9 cellular contexts compared by ENCODE assay signal in the genomic region with DNA sequence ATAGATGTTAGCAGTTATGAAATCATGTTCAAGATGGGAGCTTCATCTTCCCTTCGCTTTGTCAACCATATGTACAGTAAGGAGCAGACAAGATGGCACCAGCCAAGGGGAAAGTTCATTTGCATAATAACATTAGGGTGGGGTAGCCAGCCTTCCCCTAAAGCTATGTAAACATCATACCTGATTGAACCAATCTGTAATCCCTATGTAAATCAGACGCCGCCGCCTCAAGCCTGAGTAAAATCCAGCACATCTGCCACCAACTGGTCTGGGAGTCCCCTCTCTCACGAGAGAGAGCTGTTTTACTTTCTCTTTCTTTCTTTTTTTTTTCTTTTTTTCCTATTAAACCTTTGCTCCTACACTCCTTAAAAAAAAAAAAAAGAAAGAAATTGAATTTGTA. TPM values are rescaled to one million over a fixed set of nuclear protein-coding genes. Genes with fewer than 3 reads are reported as not detected.
A peak's percentile ranks its signal among the peaks of the same experiment; 100 is the strongest.
DNase-seq lines count a peak whose midpoint lies in the region; ATAC-seq and TF ChIP-seq lines count a peak whose summit lies in the region.
"Had no signal": no experiment of that assay in that cellular context is flagged by ENCODE, and none has a peak within 500 bp of the region (broad histone marks: within the 10 kb centered on the region; RNA-seq: fewer than 3 reads in every experiment).

No MANE protein-coding gene starts in this region.

- H3K4me1 Mint-ChIP-seq in activated CD8-positive, alpha-beta memory T cell treated with anti-CD3 and anti-CD28 coated beads, Interleukin-2, amount 10 ng/mL, durations not matched to agents 7 days and 5 days = peaks cover 22% of the 10 kb centered on the region
- peaks cover 14% of the 10 kb centered on the region for H3K4me1 Mint-ChIP-seq in activated B cell treated with CpG ODN at 0.5 μM for 24 hours
- peaks cover 13% of the 10 kb centered on the region for H3K4me1 Mint-ChIP-seq in stimulated activated memory B cell treated with anti-CD40 and anti-IgM and Interleukin-4, amounts not matched to agents 10 μg/mL and 1 μg/mL and 100 μg/mL, for 72 hours

- peak overlapping the region; percentile 68 for H3K27ac Mint-ChIP-seq in activated CD8-positive, alpha-beta memory T cell treated with anti-CD3 and anti-CD28 coated beads, Interleukin-2, amount 10 ng/mL, durations not matched to agents 7 days and 5 days
- H3K27ac Mint-ChIP-seq in activated B cell treated with CpG ODN at 0.5 μM for 24 hours = peak overlapping the region; percentile 71
- peak overlapping the region; percentile 74 for H3K27ac Mint-ChIP-seq in stimulated activated memory B cell treated with anti-CD40 and anti-IgM and Interleukin-4, amounts not matched to agents 10 μg/mL and 1 μg/mL and 100 μg/mL, for 72 hours

- peak overlapping the region; percentile 49 for H3K4me3 Mint-ChIP-seq in activated CD8-positive, alpha-beta memory T cell treated with anti-CD3 and anti-CD28 coated beads, Interleukin-2, amount 10 ng/mL, durations not matched to agents 7 days and 5 days
- no peak overlapping the region for H3K4me3 Mint-ChIP-seq in activated B cell treated with CpG ODN at 0.5 μM for 24 hours
- peak overlapping the region; percentile 7 for H3K4me3 Mint-ChIP-seq in stimulated activated memory B cell treated with anti-CD40 and anti-IgM and Interleukin-4, amounts not matched to agents 10 μg/mL and 1 μg/mL and 100 μg/mL, for 72 hours

- no peaks in the 10 kb centered on the region for H3K9me3 Mint-ChIP-seq in activated CD8-positive, alpha-beta memory T cell treated with anti-CD3 and anti-CD28 coated beads, Interleukin-2, amount 10 ng/mL, durations not matched to agents 7 days and 5 days (ENCODE audit: low read depth)
- H3K9me3 Mint-ChIP-seq in activated B cell treated with CpG ODN at 0.5 μM for 24 hours = no peaks in the 10 kb centered on the region
- no peaks in the 10 kb centered on the region for H3K9me3 Mint-ChIP-seq in stimulated activated memory B cell treated with anti-CD40 and anti-IgM and Interleukin-4, amounts not matched to agents 10 μg/mL and 1 μg/mL and 100 μg/mL, for 72 hours

- peaks cover 31% of the 10 kb centered on the region for H3K36me3 Mint-ChIP-seq in activated CD8-positive, alpha-beta memory T cell treated with anti-CD3 and anti-CD28 coated beads, Interleukin-2, amount 10 ng/mL, durations not matched to agents 7 days and 5 days
- peaks cover 60% of the 10 kb centered on the region for H3K36me3 Mint-ChIP-seq in activated B cell treated with CpG ODN at 0.5 μM for 24 hours (ENCODE audit: low read depth)
- peaks cover 67% of the 10 kb centered on the region for H3K36me3 Mint-ChIP-seq in stimulated activated memory B cell treated with anti-CD40 and anti-IgM and Interleukin-4, amounts not matched to agents 10 μg/mL and 1 μg/mL and 100 μg/mL, for 72 hours

- ATAC-seq in activated CD8-positive, alpha-beta memory T cell treated with anti-CD3 and anti-CD28 coated beads, Interleukin-2, amount 10 ng/mL, durations not matched to agents 7 days and 5 days = peak; percentile 97
- ATAC-seq in HG03064 (IDR thresholded peaks at IDR 0.05; ENCODE audit: low read depth, unreplicated experiment) (peak; percentile 87), activated B cell treated with CpG ODN at 0.5 μM for 24 hours (ENCODE audit: low read depth) (peak; percentile 89), GM21367 (IDR thresholded peaks at IDR 0.05; ENCODE audit: unreplicated experiment) (no peak)
- ATAC-seq in stimulated activated memory B cell treated with anti-CD40 and anti-IgM and Interleukin-4, amounts not matched to agents 10 μg/mL and 1 μg/mL and 100 μg/mL, for 72 hours = peak; percentile 86

- peak; percentile 77 for DNase-seq in activated CD8-positive, alpha-beta memory T cell treated with anti-CD3 and anti-CD28 coated beads, Interleukin-2, amount 10 ng/mL, durations not matched to agents 7 days and 5 days
- DNase-seq in activated CD8-positive, alpha-beta memory T cell treated with anti-CD3 and anti-CD28 coated beads for 24 hours = no peak
- DNase-seq in activated B cell treated with CpG ODN at 0.5 μM for 24 hours = no peak
- DNase-seq in hypothalamus (lab: John Stamatoyannopoulos, UW) = no peak
- DNase-seq in SIG-M5 (lab: John Stamatoyannopoulos, UW) = no peak
- DNase-seq: ovary had no signal

- POLR2A ChIA-PET in activated B cell treated with CpG ODN at 0.5 μM for 24 hours (lab: Charles Lee) = interaction anchor here (0.7 to 1.1 kb wide), 5 partner anchors 55 to 1003 kb away, joined by 3 to 5 read pairs (median 4); partner anchors contain the start of gene FAM53C

- H3K27me3 Mint-ChIP-seq in activated CD8-positive, alpha-beta memory T cell treated with anti-CD3 and anti-CD28 coated beads, Interleukin-2, amount 10 ng/mL, durations not matched to agents 7 days and 5 days = no peaks in the 10 kb centered on the region
- no peaks in the 10 kb centered on the region for H3K27me3 Mint-ChIP-seq in activated B cell treated with CpG ODN at 0.5 μM for 24 hours
- H3K27me3 Mint-ChIP-seq in stimulated activated memory B cell treated with anti-CD40 and anti-IgM and Interleukin-4, amounts not matched to agents 10 μg/mL and 1 μg/mL and 100 μg/mL, for 72 hours = no peaks in the 10 kb centered on the region

- intact Hi-C loops in activated B cell treated with CpG ODN at 0.5 μM for 24 hours (cut with micrococcal nuclease) = no loop called here

- CTCF ChIA-PET in activated CD8-positive, alpha-beta memory T cell treated with anti-CD3 and anti-CD28 coated beads, Interleukin-2, amount 10 ng/mL, durations not matched to agents 7 days and 5 days (lab: Charles Lee) = interaction anchor here (1.1 to 6.9 kb wide), 8 partner anchors 12 to 327 kb away, joined by 3 to 49 read pairs (median 3); partner anchors contain the start of genes KDM3B and KIF20A
- CTCF ChIA-PET in activated B cell treated with CpG ODN at 0.5 μM for 24 hours (lab: Charles Lee) = interaction anchor here (0.7 kb wide), 1 partner anchor 56 kb away, joined by 3 read pairs; the partner anchor contains the start of gene KDM3B

- TF ChIP-seq CTCF in activated B cell treated with CpG ODN at 0.5 μM for 24 hours (IDR thresholded peaks at IDR 0.05) = no peak

RNA-seq across cellular contexts. Expression of gene REEP2, which starts 30.8 kb away (rescaled TPM):
- total RNA-seq in activated CD8-positive, alpha-beta memory T cell treated with anti-CD3 and anti-CD28 coated beads, Interleukin-2, amount 10 ng/mL, durations not matched to agents 7 days and 5 days = 1 to 10 TPM; 1.7 to 5.4 TPM
- total RNA-seq in activated B cell treated with CpG ODN at 0.5 μM for 24 hours = 0.42 TPM in 1 of 2 replicates, not detected in the other

RNA-seq across cellular contexts. Expression of gene KDM3B, which starts 55.5 kb away (rescaled TPM):
- total RNA-seq in activated CD8-positive, alpha-beta memory T cell treated with anti-CD3 and anti-CD28 coated beads, Interleukin-2, amount 10 ng/mL, durations not matched to agents 7 days and 5 days = 10 to 100 TPM; 57.4 to 60.5 TPM
- total RNA-seq in activated B cell treated with CpG ODN at 0.5 μM for 24 hours = 85.5 and 94.0 TPM in 2 replicates

RNA-seq across cellular contexts. Expression of gene EGR1, which starts 57.3 kb away (rescaled TPM):
- total RNA-seq in activated CD8-positive, alpha-beta memory T cell treated with anti-CD3 and anti-CD28 coated beads, Interleukin-2, amount 10 ng/mL, durations not matched to agents 7 days and 5 days = 10 to 100 TPM; 10.0 to 10.7 TPM
- total RNA-seq in activated B cell treated with CpG ODN at 0.5 μM for 24 hours = 10.9 and 14.2 TPM in 2 replicates
